In the genomic region with DNA sequence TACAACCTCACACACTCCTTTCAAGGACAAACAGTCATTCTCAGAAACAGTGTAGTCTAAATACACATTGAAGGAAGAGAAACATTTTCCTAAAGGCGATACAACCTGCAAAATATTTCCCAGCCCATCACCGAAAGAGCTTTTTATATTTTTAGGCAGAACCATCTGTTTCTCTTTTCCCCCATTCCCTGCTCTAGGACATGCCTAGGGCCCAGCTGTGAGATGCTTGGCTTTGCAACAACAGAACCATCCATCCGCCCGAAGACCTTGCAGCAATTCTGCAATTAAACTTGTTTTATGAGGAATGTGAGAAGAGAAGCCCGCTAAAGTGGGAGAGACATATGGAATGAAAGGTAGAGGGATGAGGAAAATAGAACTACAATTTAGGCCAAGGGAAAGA, we compare ENCODE assay signal across 15 cellular contexts.
DNase-seq lines count a peak whose midpoint lies in the region; ATAC-seq lines count a peak whose summit lies in the region.
"Had no signal": no experiment of that assay in that cellular context is flagged by ENCODE, and none has a peak within 500 bp of the region (broad histone marks: within the 10 kb centered on the region; RNA-seq: fewer than 3 reads in every experiment).

No MANE protein-coding gene starts in this region.

- H3K27ac Mint-ChIP-seq in activated T-helper 17 cell treated with anti-CD3 and anti-CD28 coated beads, Interleukin-2, amount 50 U/mL, for 72 hours = peak overlapping the region; percentile 13
- H3K27ac Mint-ChIP-seq in stimulated activated memory B cell treated with anti-CD40 and anti-IgM and Interleukin-4, amounts not matched to agents 10 μg/mL and 1 μg/mL and 100 μg/mL, for 72 hours = no peak overlapping the region
- H3K27ac Mint-ChIP-seq: CD14-positive monocyte; CD8-positive, alpha-beta memory T cell; HFFc6 had no signal

- no peak for ATAC-seq in activated T-helper 17 cell treated with anti-CD3 and anti-CD28 coated beads, Interleukin-2, amount 50 U/mL, for 72 hours (replicated peaks)
- ATAC-seq in stimulated activated memory B cell treated with anti-CD40 and anti-IgM and Interleukin-4, amounts not matched to agents 10 μg/mL and 1 μg/mL and 100 μg/mL, for 72 hours = no peak
- ATAC-seq: A549, HepG2 had no signal

- no peaks in the 10 kb centered on the region for H3K36me3 Mint-ChIP-seq in activated T-helper 17 cell treated with anti-CD3 and anti-CD28 coated beads, Interleukin-2, amount 50 U/mL, for 72 hours (ENCODE audit: low read depth)
- H3K36me3 Mint-ChIP-seq in stimulated activated memory B cell treated with anti-CD40 and anti-IgM and Interleukin-4, amounts not matched to agents 10 μg/mL and 1 μg/mL and 100 μg/mL, for 72 hours = no peaks in the 10 kb centered on the region
- H3K36me3 Mint-ChIP-seq: CD14-positive monocyte had no signal

- H3K9me3 Mint-ChIP-seq in activated T-helper 17 cell treated with anti-CD3 and anti-CD28 coated beads, Interleukin-2, amount 50 U/mL, for 72 hours = peaks cover 10% of the 10 kb centered on the region
- H3K9me3 Mint-ChIP-seq in stimulated activated memory B cell treated with anti-CD40 and anti-IgM and Interleukin-4, amounts not matched to agents 10 μg/mL and 1 μg/mL and 100 μg/mL, for 72 hours = peaks cover 10% of the 10 kb centered on the region
- H3K9me3 Mint-ChIP-seq: HFFc6 had no signal

- H3K4me3 Mint-ChIP-seq in activated T-helper 17 cell treated with anti-CD3 and anti-CD28 coated beads, Interleukin-2, amount 50 U/mL, for 72 hours = no peak overlapping the region
- H3K4me3 Mint-ChIP-seq in stimulated activated memory B cell treated with anti-CD40 and anti-IgM and Interleukin-4, amounts not matched to agents 10 μg/mL and 1 μg/mL and 100 μg/mL, for 72 hours = no peak overlapping the region
- H3K4me3 Mint-ChIP-seq: CD14-positive monocyte, HFFc6 had no signal

- DNase-seq in cerebellum (ENCODE audit: low spot score) (peak; percentile 24), occipital lobe (lab: John Stamatoyannopoulos, UW) (peak; percentile 9), activated T-cell treated with anti-CD3 and anti-CD28 coated beads for 4 hours (no peak), RPMI8226 (no peak)
- DNase-seq: Caco-2; CD8-positive, alpha-beta memory T cell; DND-41; GF-D8; HCEC 1CT; HFFc6 had no signal

- peaks cover 15% of the 10 kb centered on the region for H3K4me1 Mint-ChIP-seq in activated T-helper 17 cell treated with anti-CD3 and anti-CD28 coated beads, Interleukin-2, amount 50 U/mL, for 72 hours
- H3K4me1 Mint-ChIP-seq in stimulated activated memory B cell treated with anti-CD40 and anti-IgM and Interleukin-4, amounts not matched to agents 10 μg/mL and 1 μg/mL and 100 μg/mL, for 72 hours = no peaks in the 10 kb centered on the region
- H3K4me1 Mint-ChIP-seq: CD14-positive monocyte had no signal

- no peaks in the 10 kb centered on the region for H3K27me3 Mint-ChIP-seq in activated T-helper 17 cell treated with anti-CD3 and anti-CD28 coated beads, Interleukin-2, amount 50 U/mL, for 72 hours
- no peaks in the 10 kb centered on the region for H3K27me3 Mint-ChIP-seq in stimulated activated memory B cell treated with anti-CD40 and anti-IgM and Interleukin-4, amounts not matched to agents 10 μg/mL and 1 μg/mL and 100 μg/mL, for 72 hours

Comparison
In these comparisons a context has a peak if more than half of its experiments do, and no peak if none do; other contexts are left out.
1. DNase-seq: peak in cerebellum (single experiment) and occipital lobe (single experiment); none in activated T-cell treated with anti-CD3 and anti-CD28 coated beads for 4 hours (single experiment) and RPMI8226 (single experiment).